Comparison of ENCODE assay signal across 7 cellular contexts in the genomic region with DNA sequence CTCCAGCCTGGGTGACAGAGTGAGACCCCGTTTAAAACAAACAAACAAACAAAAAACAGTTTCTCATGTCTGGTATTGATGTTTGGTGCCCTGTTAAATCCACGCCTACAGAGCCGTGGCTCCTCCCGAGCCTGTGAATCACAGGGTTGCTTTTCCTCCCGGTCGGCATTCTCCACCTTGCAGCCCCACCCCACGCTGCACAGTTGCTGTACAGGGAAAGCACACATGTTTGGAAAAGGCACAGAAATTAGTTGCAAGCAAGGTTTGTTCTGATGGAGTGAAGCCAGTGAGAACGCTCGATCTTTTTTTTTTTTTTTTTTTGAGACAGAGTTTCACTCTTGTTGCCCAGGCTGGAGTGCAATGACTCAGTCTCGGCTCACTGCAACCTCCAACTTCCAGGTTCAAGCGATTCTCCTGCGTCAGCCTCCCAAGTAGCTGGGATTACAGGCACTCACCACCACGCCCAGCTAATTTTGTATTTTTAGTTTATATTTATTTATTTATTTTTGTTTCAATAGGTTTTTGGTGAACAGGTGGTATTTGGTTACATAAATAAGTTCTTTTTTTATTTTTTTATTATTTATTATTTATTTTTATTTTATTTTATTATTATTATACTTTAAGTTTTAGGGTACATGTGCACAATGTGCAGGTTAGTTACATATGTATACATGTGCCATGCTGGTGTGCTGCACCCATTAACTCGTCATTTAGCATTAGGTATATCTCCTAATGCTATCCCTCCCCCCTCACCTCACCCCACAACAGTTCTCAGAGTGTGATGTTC. TPM values are rescaled to one million over a fixed set of nuclear protein-coding genes. Genes with fewer than 3 reads are reported as not detected.
DNase-seq lines count a peak whose midpoint lies in the region; ATAC-seq, FAIRE-seq and TF ChIP-seq lines count a peak whose summit lies in the region.
"Not testable (repeated sequence)": the region's sequence is repeated elsewhere in the genome, so short reads cannot be mapped to it uniquely, and the experiment has no call there.

No MANE protein-coding gene starts in this region.

- H3K27me3 ChIP-seq in RWPE2 (ENCODE audit: insufficient read depth, poor library complexity, severe bottlenecking), result not testable (repeated sequence)

- DNase-seq in D341Med (ENCODE audit: low spot score), result peak; percentile 27
- DNase-seq in HPDE6-E6E7 (ENCODE audit: extremely low spot score), result peak; percentile 54
- peak; percentile 45 for DNase-seq in RWPE2 (ENCODE audit: low spot score)
- DNase-seq in amniotic epithelial cell (ENCODE audit: low read depth), result peak; percentile 37
- DNase-seq in fibroblast of mammary gland (ENCODE audit: low read depth), result peak; percentile 58
- DNase-seq in kidney, result peak; percentile 48
- DNase-seq in posterior vena cava (ENCODE audit: low spot score), result peak; percentile 51

- not testable (repeated sequence) for H3K27ac ChIP-seq in RWPE2 (ENCODE audit: poor library complexity, severe bottlenecking); kidney (ENCODE audit: low read depth in 2 of 2, low read length in 2 of 2)

- FAIRE-seq in kidney (lab: Jason Lieb, UNC), result not testable (repeated sequence)

- not testable (repeated sequence) for H3K4me1 ChIP-seq in RWPE2 (ENCODE audit: insufficient read depth, poor library complexity, severe bottlenecking); kidney (ENCODE audit: control insufficient read depth in 1 of 2, insufficient read depth in 1 of 2, low read depth in 1 of 2, low read length in 2 of 2)

- intact Hi-C loops in kidney (cut with DNase I); posterior vena cava (cut with DNase I): not testable (repeated sequence)

- peak; percentile 58 for ATAC-seq in RWPE2 (ENCODE audit: low read depth)

- TF ChIP-seq CTCF in RWPE2 (IDR thresholded peaks at IDR 0.05; ENCODE audit: poor library complexity, severe bottlenecking); fibroblast of mammary gland (conservative IDR thresholded peaks at IDR 0.05; ENCODE audit: control insufficient read depth, insufficient read depth, low read depth, low read length); kidney (IDR thresholded peaks at IDR 0.05; ENCODE audit: borderline replicate concordance, extremely low read depth, insufficient read depth): not testable (repeated sequence)

- not testable (repeated sequence) for H3K9me3 ChIP-seq in RWPE2 (ENCODE audit: severe bottlenecking); kidney (ENCODE audit: control insufficient read depth in 1 of 2, low read length in 2 of 2)

- not testable (repeated sequence) for H3K9ac ChIP-seq in kidney (ENCODE audit: low read length in 2 of 2)

- H3K4me3 ChIP-seq in RWPE2 (ENCODE audit: severe bottlenecking); fibroblast of mammary gland (ENCODE audit: control insufficient read depth, low read depth, low read length); kidney (ENCODE audit: low read length in 2 of 2): not testable (repeated sequence)

- H3K36me3 ChIP-seq in RWPE2 (ENCODE audit: low read depth) (peaks cover 34% of the 10 kb centered on the region), kidney (ENCODE audit: control insufficient read depth in 1 of 2, insufficient read depth in 2 of 2, low read length in 2 of 2) (peaks cover 12 to 19% of the 10 kb centered on the region in 2 donors)

RNA-seq across cellular contexts. Expression of gene PRKAR1B, which starts 16.5 kb away (rescaled TPM):
- 15.9 TPM for total RNA-seq in kidney
- polyA plus RNA-seq in kidney (ENCODE audit: insufficient read depth, low read depth, low replicate concordance), result 21.4 TPM
- 10 to 100 TPM; 10.1 TPM for total RNA-seq in posterior vena cava

RNA-seq across cellular contexts. Expression of gene DNAAF5, which starts 17.0 kb away (rescaled TPM):
- total RNA-seq in kidney, result 29.7 TPM
- 11.6 TPM for polyA plus RNA-seq in kidney (ENCODE audit: insufficient read depth, low read depth, low replicate concordance)
- 10 to 100 TPM; 12.6 to 16.9 TPM for total RNA-seq in posterior vena cava
